In the genomic region with DNA sequence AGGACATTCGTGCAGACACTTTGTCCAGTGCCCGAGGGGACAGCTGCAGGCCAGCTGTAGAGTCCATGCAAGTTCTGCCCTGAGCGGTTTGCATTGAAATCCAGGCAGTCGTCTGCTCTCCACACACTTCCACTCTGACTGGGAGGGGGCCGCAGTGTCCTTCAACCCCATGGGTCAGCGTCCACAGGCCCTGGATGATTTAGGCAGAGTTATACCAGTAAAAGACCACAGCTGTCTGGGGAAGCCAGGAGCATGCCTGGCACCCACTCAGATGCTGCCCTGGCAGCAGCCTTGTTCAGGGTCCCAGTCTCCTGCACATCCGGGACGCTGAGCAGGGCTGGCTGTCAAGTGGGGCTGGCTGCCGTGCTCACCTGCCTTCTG, we compare ENCODE assay signal across 1 cellular context.
TF ChIP-seq lines count a peak whose summit lies in the region.

No MANE protein-coding gene starts in this region.

TF ChIP-seq in H1, 55 proteins besides CTCF, POLR2A, EP300 and RAD21:
- TF ChIP-seq NRF1 (IDR thresholded peaks at IDR 0.05; ENCODE audit: low read depth, low read length) (no peak), ZNF274 (IDR thresholded peaks at IDR 0.05; ENCODE audit: borderline replicate concordance, extremely low read depth, low read length) (no peak), YY1 (IDR thresholded peaks at IDR 0.05; ENCODE audit: low read depth, low read length) (no peak)
- TF ChIP-seq, protein P1, sequence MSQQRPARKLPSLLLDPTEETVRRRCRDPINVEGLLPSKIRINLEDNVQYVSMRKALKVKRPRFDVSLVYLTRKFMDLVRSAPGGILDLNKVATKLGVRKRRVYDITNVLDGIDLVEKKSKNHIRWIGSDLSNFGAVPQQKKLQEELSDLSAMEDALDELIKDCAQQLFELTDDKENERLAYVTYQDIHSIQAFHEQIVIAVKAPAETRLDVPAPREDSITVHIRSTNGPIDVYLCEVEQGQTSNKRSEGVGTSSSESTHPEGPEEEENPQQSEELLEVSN (IDR thresholded peaks at IDR 0.05) = no peak
